Comparison of ENCODE assay signal across 5 cellular contexts in genomic region chr1:5563861-5564577, GRCh38.
"Had no signal": no experiment of that assay in that cellular context is flagged by ENCODE, and none has a peak within 500 bp of the region (broad histone marks: within the 10 kb centered on the region; RNA-seq: fewer than 3 reads in every experiment).

No MANE protein-coding gene starts in this region.

- H2AFZ ChIP-seq: GM23248 had no signal

- H3K4me3 ChIP-seq: GM23248 had no signal

- H3K27ac ChIP-seq: GM23248 had no signal

- DNase-seq: GM23248, GOT3, H7, HCEC 1CT, IMR-90 had no signal

- H3K9ac ChIP-seq: GM23248 had no signal
